16 cellular contexts compared by ENCODE assay signal in the genomic region with DNA sequence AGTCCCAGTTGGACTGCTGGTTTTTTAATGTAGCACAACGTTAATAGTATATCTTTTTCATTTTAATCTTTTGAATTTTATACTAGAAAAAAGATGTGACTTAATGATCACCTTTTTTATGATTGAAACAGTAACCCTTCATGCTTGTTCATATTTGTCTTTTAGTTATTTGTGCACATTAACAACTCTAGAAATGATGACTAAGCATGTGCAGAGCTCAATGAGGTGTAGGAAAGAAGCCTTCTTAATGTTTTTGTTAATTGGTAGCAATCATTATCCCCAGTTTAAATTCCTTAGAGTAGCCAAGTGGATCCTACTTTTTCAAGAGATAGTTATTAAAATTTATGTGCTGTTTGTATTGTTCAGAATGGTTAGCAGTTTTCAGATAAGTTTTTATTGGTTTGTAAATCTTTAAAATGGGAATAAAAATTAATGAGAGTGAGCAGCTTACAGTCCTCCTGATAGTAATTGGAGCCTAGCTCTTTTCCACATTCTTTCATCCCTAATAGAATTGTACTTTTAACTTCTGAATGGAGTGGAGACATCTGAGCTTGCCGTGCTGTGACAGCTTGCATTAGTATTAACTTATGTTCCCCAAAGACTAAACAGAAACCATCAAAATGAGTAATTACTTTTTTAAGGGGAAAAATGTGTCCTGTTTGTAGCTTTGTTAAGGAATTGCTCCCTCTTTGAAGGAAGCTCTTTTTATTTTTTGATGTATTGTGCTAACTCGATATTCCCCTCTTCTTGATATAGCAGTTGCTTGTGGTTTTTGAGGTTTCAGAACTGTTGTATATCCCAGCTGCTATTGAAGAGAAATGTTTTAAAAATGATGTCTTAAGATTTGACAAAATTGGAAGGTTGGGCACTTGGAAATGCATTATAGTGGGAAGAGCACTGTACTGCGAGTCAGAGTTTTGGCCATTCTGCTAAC. TPM values are rescaled to one million over a fixed set of nuclear protein-coding genes. Genes with fewer than 3 reads are reported as not detected.
DNase-seq lines count a peak whose midpoint lies in the region; ATAC-seq, FAIRE-seq and TF ChIP-seq lines count a peak whose summit lies in the region.
"Had no signal": no experiment of that assay in that cellular context is flagged by ENCODE, and none has a peak within 500 bp of the region (broad histone marks: within the 10 kb centered on the region; RNA-seq: fewer than 3 reads in every experiment).

No MANE protein-coding gene starts in this region.

- 0 out of 22 replicates have a peak overlapping the region, but pooled peaks of 1 of the 11 experiments have one; percentile 10 for H3K9ac ChIP-seq in BLaER1 treated with 17β-estradiol and CSF1 and Interleukin-3, amounts not matched to agents 10 nM and 100 nM

- no peaks in the 10 kb centered on the region for H3K9me3 ChIP-seq in BLaER1 treated with 17β-estradiol and CSF1 and Interleukin-3, amounts not matched to agents 10 nM and 100 nM (replicated peaks in 1 of 11)
- H3K9me3 ChIP-seq in HEK293 (ENCODE audit: control insufficient read depth, insufficient read depth, low read depth, low read length) = no peaks in the 10 kb centered on the region
- no peaks in the 10 kb centered on the region for H3K9me3 ChIP-seq in pancreas

- ATAC-seq in pancreas = no peak
- no peak for ATAC-seq in GM21619 (IDR thresholded peaks at IDR 0.05; ENCODE audit: unreplicated experiment)
- ATAC-seq: left cardiac atrium had no signal

- peaks cover 55 to 96% (median 67%) of the 10 kb centered on the region in 11 experiments for H3K36me3 ChIP-seq in BLaER1 treated with 17β-estradiol and CSF1 and Interleukin-3, amounts not matched to agents 10 nM and 100 nM
- H3K36me3 ChIP-seq in HEK293 (ENCODE audit: control insufficient read depth in 2 of 2, insufficient read depth in 1 of 2, low read length in 2 of 2) = peaks cover 18 to 41% of the 10 kb centered on the region in 2 experiments; a peak in 2 of 3 replicates
- H3K36me3 ChIP-seq in pancreas = peaks cover 0 to 19% (median 0%) of the 10 kb centered on the region in 3 donors

- H3K4me2 ChIP-seq in BLaER1 treated with 17β-estradiol and CSF1 and Interleukin-3, amounts not matched to agents 10 nM and 100 nM = peak overlapping the region; percentile 18 to 74 (median 53); a peak in 21 of 22 replicates

- POLR2A ChIA-PET in HEK293 (lab: Yijun Ruan, JAX) = no interaction called here

- TF ChIP-seq POLR2A in NB4 (IDR thresholded peaks at IDR 0.05; ENCODE audit: extremely low read depth, insufficient read length) = no peak

- H3K4me1 ChIP-seq in BLaER1 treated with 17β-estradiol and CSF1 and Interleukin-3, amounts not matched to agents 10 nM and 100 nM = peaks cover 9 to 20% (median 16%) of the 10 kb centered on the region in 10 experiments; a peak in 19 of 20 replicates
- no peaks in the 10 kb centered on the region; the same call in 1 of the 2 replicates for H3K4me1 ChIP-seq in HEK293 (ENCODE audit: control insufficient read depth, insufficient read depth, low read length)
- H3K4me1 ChIP-seq in pancreas = peaks cover 0 to 6% (median 0%) of the 10 kb centered on the region in 3 donors

- CTCF ChIA-PET in HEK293 (lab: Yijun Ruan, JAX) = interaction anchor here (0.6 to 1.9 kb wide), 2 partner anchors 81 to 299 kb away, joined by 3 to 4 read pairs; no protein-coding TSS in a partner anchor

- H3K27ac ChIP-seq in BLaER1 treated with 17β-estradiol and CSF1 and Interleukin-3, amounts not matched to agents 10 nM and 100 nM = peak overlapping the region in 4 of 11 experiments; percentile 25 to 49 (median 42); a peak in 5 of 22 replicates
- H3K27ac ChIP-seq in HEK293 (ENCODE audit: extremely low read depth, low read depth, low read length) = no peak overlapping the region
- H3K27ac ChIP-seq in pancreas = no peak overlapping the region

- peak; percentile 35 for DNase-seq in NB4 (ENCODE audit: low read depth)
- peak; percentile 22 for DNase-seq in iris pigment epithelial cell (ENCODE audit: low read depth)
- DNase-seq in pancreas = no peak
- no peak for DNase-seq in cerebellar nuclear complex (lab: John Stamatoyannopoulos, UW)
- no peak for DNase-seq in iPS-NIHi7 (ENCODE audit: extremely low spot score)
- DNase-seq: activated CD4-positive, alpha-beta memory T cell treated with anti-CD3 and anti-CD28 coated beads, Interleukin-2, amount 10 ng/mL, durations not matched to agents 7 days and 5 days; AML-193; glutamatergic neuron; left cardiac atrium; NCI-H510A; RPMI8226; substantia nigra had no signal

- H4K20me1 ChIP-seq in BLaER1 treated with 17β-estradiol and CSF1 and Interleukin-3, amounts not matched to agents 10 nM and 100 nM = peaks cover 0 to 97% (median 23%) of the 10 kb centered on the region in 11 experiments; a peak in 12 of 22 replicates

- no peak for FAIRE-seq in pancreas (lab: Jason Lieb, UNC)
- FAIRE-seq: bronchial epithelial cell had no signal

- H3K4me3 ChIP-seq in BLaER1 treated with 17β-estradiol and CSF1 and Interleukin-3, amounts not matched to agents 10 nM and 100 nM = no peak overlapping the region; a peak in 1 of 20 replicates
- H3K4me3 ChIP-seq in HEK293 (ENCODE audit: low read depth, low read length) (no peak overlapping the region), NB4 (ENCODE audit: low read depth, low read length) (no peak overlapping the region), pancreas (no peak overlapping the region)

- no peaks in the 10 kb centered on the region for H3K27me3 ChIP-seq in BLaER1 treated with 17β-estradiol and CSF1 and Interleukin-3, amounts not matched to agents 10 nM and 100 nM
- no peaks in the 10 kb centered on the region for H3K27me3 ChIP-seq in pancreas

- TF ChIP-seq CTCF in HEK293 (tag by site-specific recombination; IDR thresholded peaks at IDR 0.05) = no peak
- TF ChIP-seq CTCF in NB4 (IDR thresholded peaks at IDR 0.05; ENCODE audit: low read depth, low read length) = no peak
- no peak for TF ChIP-seq CTCF in pancreas (IDR thresholded peaks at IDR 0.05)

- 81 to 86% methylated on average over 4 of the region's 4 CpGs for WGBS in pancreas, 2 donors

- intact Hi-C loops in pancreas (cut with DNase I) = no loop called here

TF ChIP-seq in HEK293, 187 proteins besides CTCF, POLR2A, EP300 and RAD21:
- TF ChIP-seq ZFP37 (tag by site-specific recombination; IDR thresholded peaks at IDR 0.05) = no peak
- TF ChIP-seq MZF1 (tag by site-specific recombination; IDR thresholded peaks at IDR 0.05; ENCODE audit: borderline replicate concordance) = no peak
- TF ChIP-seq, protein P1, sequence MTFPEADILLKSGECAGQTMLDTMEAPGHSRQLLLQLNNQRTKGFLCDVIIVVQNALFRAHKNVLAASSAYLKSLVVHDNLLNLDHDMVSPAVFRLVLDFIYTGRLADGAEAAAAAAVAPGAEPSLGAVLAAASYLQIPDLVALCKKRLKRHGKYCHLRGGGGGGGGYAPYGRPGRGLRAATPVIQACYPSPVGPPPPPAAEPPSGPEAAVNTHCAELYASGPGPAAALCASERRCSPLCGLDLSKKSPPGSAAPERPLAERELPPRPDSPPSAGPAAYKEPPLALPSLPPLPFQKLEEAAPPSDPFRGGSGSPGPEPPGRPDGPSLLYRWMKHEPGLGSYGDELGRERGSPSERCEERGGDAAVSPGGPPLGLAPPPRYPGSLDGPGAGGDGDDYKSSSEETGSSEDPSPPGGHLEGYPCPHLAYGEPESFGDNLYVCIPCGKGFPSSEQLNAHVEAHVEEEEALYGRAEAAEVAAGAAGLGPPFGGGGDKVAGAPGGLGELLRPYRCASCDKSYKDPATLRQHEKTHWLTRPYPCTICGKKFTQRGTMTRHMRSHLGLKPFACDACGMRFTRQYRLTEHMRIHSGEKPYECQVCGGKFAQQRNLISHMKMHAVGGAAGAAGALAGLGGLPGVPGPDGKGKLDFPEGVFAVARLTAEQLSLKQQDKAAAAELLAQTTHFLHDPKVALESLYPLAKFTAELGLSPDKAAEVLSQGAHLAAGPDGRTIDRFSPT (tag by site-specific recombination; IDR thresholded peaks at IDR 0.05) = peak; percentile 27; the same call in 1 of the 2 replicates
- no peak for TF ChIP-seq HOXC10 (CRISPR knock-in tag; IDR thresholded peaks at IDR 0.05)
- TF ChIP-seq, protein P2, sequence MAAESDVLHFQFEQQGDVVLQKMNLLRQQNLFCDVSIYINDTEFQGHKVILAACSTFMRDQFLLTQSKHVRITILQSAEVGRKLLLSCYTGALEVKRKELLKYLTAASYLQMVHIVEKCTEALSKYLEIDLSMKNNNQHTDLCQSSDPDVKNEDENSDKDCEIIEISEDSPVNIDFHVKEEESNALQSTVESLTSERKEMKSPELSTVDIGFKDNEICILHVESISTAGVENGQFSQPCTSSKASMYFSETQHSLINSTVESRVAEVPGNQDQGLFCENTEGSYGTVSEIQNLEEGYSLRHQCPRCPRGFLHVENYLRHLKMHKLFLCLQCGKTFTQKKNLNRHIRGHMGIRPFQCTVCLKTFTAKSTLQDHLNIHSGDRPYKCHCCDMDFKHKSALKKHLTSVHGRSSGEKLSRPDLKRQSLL (tag by site-specific recombination; IDR thresholded peaks at IDR 0.05) = no peak
- TF ChIP-seq, protein P3, sequence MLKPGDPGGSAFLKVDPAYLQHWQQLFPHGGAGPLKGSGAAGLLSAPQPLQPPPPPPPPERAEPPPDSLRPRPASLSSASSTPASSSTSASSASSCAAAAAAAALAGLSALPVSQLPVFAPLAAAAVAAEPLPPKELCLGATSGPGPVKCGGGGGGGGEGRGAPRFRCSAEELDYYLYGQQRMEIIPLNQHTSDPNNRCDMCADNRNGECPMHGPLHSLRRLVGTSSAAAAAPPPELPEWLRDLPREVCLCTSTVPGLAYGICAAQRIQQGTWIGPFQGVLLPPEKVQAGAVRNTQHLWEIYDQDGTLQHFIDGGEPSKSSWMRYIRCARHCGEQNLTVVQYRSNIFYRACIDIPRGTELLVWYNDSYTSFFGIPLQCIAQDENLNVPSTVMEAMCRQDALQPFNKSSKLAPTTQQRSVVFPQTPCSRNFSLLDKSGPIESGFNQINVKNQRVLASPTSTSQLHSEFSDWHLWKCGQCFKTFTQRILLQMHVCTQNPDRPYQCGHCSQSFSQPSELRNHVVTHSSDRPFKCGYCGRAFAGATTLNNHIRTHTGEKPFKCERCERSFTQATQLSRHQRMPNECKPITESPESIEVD (tag by site-specific recombination; IDR thresholded peaks at IDR 0.05) = peak; percentile 49; the same call in 1 of the 2 replicates
- TF ChIP-seq ZNF830 (tag by site-specific recombination; IDR thresholded peaks at IDR 0.05; ENCODE audit: low read depth) = no peak
- no peak for TF ChIP-seq ZNF544 (tag by site-specific recombination; IDR thresholded peaks at IDR 0.05)
- TF ChIP-seq BCL11B (tag by site-specific recombination; IDR thresholded peaks at IDR 0.05; ENCODE audit: low read depth) = peak; percentile 73; the same call in 1 of the 2 replicates
- TF ChIP-seq FEZF1 (tag by site-specific recombination; IDR thresholded peaks at IDR 0.05) = peak; percentile 18; the same call in 1 of the 2 replicates
- TF ChIP-seq ZNF266 (tag by site-specific recombination; IDR thresholded peaks at IDR 0.05; ENCODE audit: low read depth) = no peak
TF ChIP-seq in HEK293: peak in this region for 4.

RNA-seq across cellular contexts. Expression of a gene that starts 17.3 kb away (rescaled TPM):
- total RNA-seq in pancreas = 10 to 100 TPM; 15.4 to 32.3 (median 19.5) TPM
- polyA plus RNA-seq in pancreas = 10 to 100 TPM; 16.0 to 23.9 TPM

Comparison
In these comparisons a context has a peak if more than half of its experiments do, and no peak if none do; other contexts are left out.
1. DNase-seq: peak in NB4 (single experiment) and iris pigment epithelial cell (single experiment); none in pancreas (0 of 6), cerebellar nuclear complex (0 of 2) and iPS-NIHi7 (single experiment).